23 cellular contexts compared by ENCODE assay signal in the genomic region with DNA sequence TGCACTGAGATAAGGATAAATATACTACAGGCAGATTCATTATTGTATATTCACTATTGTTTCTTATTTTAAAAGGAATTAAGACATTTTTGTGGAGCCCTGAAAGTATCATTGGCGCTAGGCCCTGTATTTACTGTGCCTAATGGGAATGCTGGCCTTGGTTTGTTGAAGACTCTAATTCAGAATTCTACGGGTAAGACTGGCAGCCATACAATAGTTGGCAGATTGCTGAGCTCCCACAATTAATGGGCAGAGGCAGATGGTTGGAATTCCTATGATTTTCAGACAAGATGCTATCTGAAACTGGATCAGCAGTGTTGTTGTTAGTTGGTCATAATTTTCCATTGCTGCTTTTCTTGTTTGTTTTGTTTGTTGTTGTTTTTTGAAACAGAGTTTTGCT.
"Had no signal": no experiment of that assay in that cellular context is flagged by ENCODE, and none has a peak within 500 bp of the region (broad histone marks: within the 10 kb centered on the region; RNA-seq: fewer than 3 reads in every experiment).

No MANE protein-coding gene starts in this region.

- H3K4me1 ChIP-seq: esophagus squamous epithelium, lower lobe of right lung, pancreas, stomach had no signal

- H3K36me3 ChIP-seq: esophagus squamous epithelium, lower lobe of right lung, neutrophil, pancreas, right lobe of liver, stomach had no signal

- H3K4me3 ChIP-seq: esophagus squamous epithelium, lower lobe of right lung, pancreas, right lobe of liver, smooth muscle cell, stomach had no signal

- H3K4me1 Mint-ChIP-seq: activated CD4-positive, alpha-beta T cell treated with anti-CD3 and anti-CD28 coated beads, Interleukin-2, amount 10 ng/mL, durations not matched to agents 24 days and 14 days; activated naive CD4-positive, alpha-beta T cell treated with anti-CD3 and anti-CD28 coated beads, Interleukin-2, amount 10 ng/mL, durations not matched to agents 7 days and 5 days; activated naive CD8-positive, alpha-beta T cell treated with anti-CD3 and anti-CD28 coated beads, Interleukin-2, amount 50 U/mL, for 24 hours; stimulated activated effector memory CD8-positive, alpha-beta T cell treated with anti-CD3 and anti-CD28 coated beads, Interleukin-12 subunit alpha, Interleukin-12 subunit beta, amount 100 ng/mL, for 72 hours had no signal

- H3K4me3 Mint-ChIP-seq: activated CD4-positive, alpha-beta T cell treated with anti-CD3 and anti-CD28 coated beads, Interleukin-2, amount 10 ng/mL, durations not matched to agents 24 days and 14 days; activated CD8-positive, alpha-beta T cell treated with anti-CD3 and anti-CD28 coated beads, Interleukin-2, amount 10 ng/mL, durations not matched to agents 7 days and 5 days; activated naive CD4-positive, alpha-beta T cell treated with anti-CD3 and anti-CD28 coated beads, Interleukin-2, amount 10 ng/mL, durations not matched to agents 7 days and 5 days; activated naive CD8-positive, alpha-beta T cell treated with anti-CD3 and anti-CD28 coated beads, Interleukin-2, amount 50 U/mL, for 24 hours; activated T-cell treated with anti-CD3 and anti-CD28 coated beads, Interleukin-2, amount 50 U/mL, for 4 hours; dendritic cell treated with granulocyte-macrophage colony-stimulating factor and Interleukin-4, amounts not matched to agents 40 ng/mL and 50 ng/mL, for 4 days; natural killer cell treated with Interleukin-12 subunit alpha and Interleukin-12 subunit beta and Interleukin-15 and Interleukin-18, amount 100 ng/mL, for 72 hours; stimulated activated effector memory CD8-positive, alpha-beta T cell treated with anti-CD3 and anti-CD28 coated beads, Interleukin-12 subunit alpha, Interleukin-12 subunit beta, amount 100 ng/mL, for 72 hours had no signal

- ATAC-seq: activated CD8-positive, alpha-beta T cell treated with anti-CD3 and anti-CD28 coated beads, Interleukin-2, amount 10 ng/mL, durations not matched to agents 7 days and 5 days; activated naive CD8-positive, alpha-beta T cell treated with anti-CD3 and anti-CD28 coated beads, Interleukin-2, amount 50 U/mL, for 24 hours; activated T-cell treated with anti-CD3 and anti-CD28 coated beads, Interleukin-2, amount 50 U/mL, for 4 hours; lower lobe of right lung; natural killer cell treated with Interleukin-12 subunit alpha and Interleukin-12 subunit beta and Interleukin-15 and Interleukin-18, amount 100 ng/mL, for 72 hours; pancreas; right lobe of liver; stimulated activated effector memory CD8-positive, alpha-beta T cell treated with anti-CD3 and anti-CD28 coated beads, Interleukin-12 subunit alpha, Interleukin-12 subunit beta, amount 100 ng/mL, for 72 hours had no signal

- H3K9me3 Mint-ChIP-seq: activated CD4-positive, alpha-beta T cell treated with anti-CD3 and anti-CD28 coated beads, Interleukin-2, amount 10 ng/mL, durations not matched to agents 24 days and 14 days; activated naive CD4-positive, alpha-beta T cell treated with anti-CD3 and anti-CD28 coated beads, Interleukin-2, amount 10 ng/mL, durations not matched to agents 7 days and 5 days; activated naive CD8-positive, alpha-beta T cell treated with anti-CD3 and anti-CD28 coated beads, Interleukin-2, amount 50 U/mL, for 24 hours; activated T-cell treated with anti-CD3 and anti-CD28 coated beads, Interleukin-2, amount 50 U/mL, for 4 hours; dendritic cell treated with granulocyte-macrophage colony-stimulating factor and Interleukin-4, amounts not matched to agents 40 ng/mL and 50 ng/mL, for 4 days; natural killer cell treated with Interleukin-12 subunit alpha and Interleukin-12 subunit beta and Interleukin-15 and Interleukin-18, amount 100 ng/mL, for 72 hours; stimulated activated effector memory CD8-positive, alpha-beta T cell treated with anti-CD3 and anti-CD28 coated beads, Interleukin-12 subunit alpha, Interleukin-12 subunit beta, amount 100 ng/mL, for 72 hours had no signal

- H3K27ac Mint-ChIP-seq: activated CD4-positive, alpha-beta T cell treated with anti-CD3 and anti-CD28 coated beads, Interleukin-2, amount 10 ng/mL, durations not matched to agents 24 days and 14 days; activated CD8-positive, alpha-beta T cell treated with anti-CD3 and anti-CD28 coated beads, Interleukin-2, amount 10 ng/mL, durations not matched to agents 7 days and 5 days; activated naive CD4-positive, alpha-beta T cell treated with anti-CD3 and anti-CD28 coated beads, Interleukin-2, amount 10 ng/mL, durations not matched to agents 7 days and 5 days; activated naive CD8-positive, alpha-beta T cell treated with anti-CD3 and anti-CD28 coated beads, Interleukin-2, amount 50 U/mL, for 24 hours; dendritic cell treated with granulocyte-macrophage colony-stimulating factor and Interleukin-4, amounts not matched to agents 40 ng/mL and 50 ng/mL, for 4 days; natural killer cell treated with Interleukin-12 subunit alpha and Interleukin-12 subunit beta and Interleukin-15 and Interleukin-18, amount 100 ng/mL, for 72 hours; stimulated activated effector memory CD8-positive, alpha-beta T cell treated with anti-CD3 and anti-CD28 coated beads, Interleukin-12 subunit alpha, Interleukin-12 subunit beta, amount 100 ng/mL, for 72 hours had no signal

- DNase-seq: activated CD4-positive, alpha-beta T cell treated with anti-CD3 and anti-CD28 coated beads, Interleukin-2, amount 10 ng/mL, durations not matched to agents 24 days and 14 days; activated CD8-positive, alpha-beta memory T cell treated with anti-CD3 and anti-CD28 coated beads, Interleukin-2, amount 50 U/mL, for 4 hours; activated CD8-positive, alpha-beta T cell treated with anti-CD3 and anti-CD28 coated beads, Interleukin-2, amount 10 ng/mL, durations not matched to agents 7 days and 5 days; activated effector memory CD4-positive, alpha-beta T cell treated with Interleukin-2 at 50 U/mL for 16 hours; activated naive CD4-positive, alpha-beta T cell treated with anti-CD3 and anti-CD28 coated beads, Interleukin-2, amount 10 ng/mL, durations not matched to agents 7 days and 5 days; activated naive CD8-positive, alpha-beta T cell treated with anti-CD3 and anti-CD28 coated beads, Interleukin-2, amount 50 U/mL, for 24 hours; activated T-cell treated with anti-CD3 and anti-CD28 coated beads, Interleukin-2, amount 50 U/mL, for 4 hours; aorta; effector memory CD4-positive, alpha-beta T cell; esophagus squamous epithelium; hippocampal formation; islet precursor cell; lower lobe of right lung; pancreas; right lobe of liver; stimulated activated CD4-positive, alpha-beta T cell treated with anti-CD3 and anti-CD28 coated beads, Interleukin-4, amount 100 ng/mL, for 1 hour; stomach; T-helper 9 cell had no signal

- H3K27me3 ChIP-seq: pancreas, right lobe of liver had no signal

- H3K36me3 Mint-ChIP-seq: activated naive CD4-positive, alpha-beta T cell treated with anti-CD3 and anti-CD28 coated beads, Interleukin-2, amount 10 ng/mL, durations not matched to agents 7 days and 5 days; natural killer cell treated with Interleukin-12 subunit alpha and Interleukin-12 subunit beta and Interleukin-15 and Interleukin-18, amount 100 ng/mL, for 72 hours; stimulated activated effector memory CD8-positive, alpha-beta T cell treated with anti-CD3 and anti-CD28 coated beads, Interleukin-12 subunit alpha, Interleukin-12 subunit beta, amount 100 ng/mL, for 72 hours had no signal

- H3K4me2 ChIP-seq: smooth muscle cell had no signal

- H3K9me3 ChIP-seq: esophagus squamous epithelium, lower lobe of right lung, neutrophil, pancreas, right lobe of liver, stomach had no signal

- H3K27ac ChIP-seq: esophagus squamous epithelium, lower lobe of right lung, neutrophil, pancreas, right lobe of liver, stomach had no signal
